In the genomic region with DNA sequence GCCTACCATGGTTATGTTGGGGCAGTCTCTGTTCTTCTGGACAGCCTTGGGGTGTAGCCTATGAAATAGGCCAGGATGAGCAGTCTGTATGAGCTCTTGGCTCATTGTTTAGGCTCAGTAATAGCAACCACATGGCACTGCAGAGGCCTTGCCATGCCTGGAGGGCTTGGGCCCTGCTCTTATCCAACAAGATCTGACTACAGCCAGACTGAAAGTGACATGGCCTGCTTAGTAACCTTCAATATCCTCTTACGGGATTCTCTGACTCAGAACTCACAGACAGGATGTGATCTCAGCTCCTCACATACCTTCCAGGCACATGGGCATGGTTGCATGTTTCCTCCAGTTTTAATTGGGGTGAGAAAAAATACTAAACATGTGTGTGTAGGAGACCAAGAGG, we compare ENCODE assay signal across 8 cellular contexts.
DNase-seq lines count a peak whose midpoint lies in the region; ATAC-seq and TF ChIP-seq lines count a peak whose summit lies in the region.

No MANE protein-coding gene starts in this region.

- ATAC-seq in heart left ventricle (peak; percentile 44 to 94 (median 78)), HG03135 (IDR thresholded peaks at IDR 0.05; ENCODE audit: unreplicated experiment) (peak; percentile 73)

- H3K4me1 Mint-ChIP-seq in activated CD4-positive, alpha-beta T cell treated with anti-CD3 and anti-CD28 coated beads, Interleukin-2, amount 10 ng/mL, durations not matched to agents 24 days and 14 days, result peaks cover 20% of the 10 kb centered on the region
- H3K4me1 Mint-ChIP-seq in neural progenitor cell, result peaks cover 4% of the 10 kb centered on the region

- no peaks in the 10 kb centered on the region for H3K79me2 ChIP-seq in neural progenitor cell (ENCODE audit: low read depth)

- H3K9ac ChIP-seq in neural progenitor cell, result no peak overlapping the region

- peak overlapping the region; percentile 91 for H3K27ac Mint-ChIP-seq in activated CD4-positive, alpha-beta T cell treated with anti-CD3 and anti-CD28 coated beads, Interleukin-2, amount 10 ng/mL, durations not matched to agents 24 days and 14 days
- no peak overlapping the region for H3K27ac Mint-ChIP-seq in neural progenitor cell

- H3K9me3 Mint-ChIP-seq in activated CD4-positive, alpha-beta T cell treated with anti-CD3 and anti-CD28 coated beads, Interleukin-2, amount 10 ng/mL, durations not matched to agents 24 days and 14 days, result peaks cover 31% of the 10 kb centered on the region
- no peaks in the 10 kb centered on the region for H3K9me3 Mint-ChIP-seq in neural progenitor cell

- DNase-seq in heart left ventricle, result peak in 1 of 5 donors; percentile 29
- no peak for DNase-seq in cardiac septum (ENCODE audit: low spot score)
- DNase-seq in activated CD4-positive, alpha-beta T cell treated with anti-CD3 and anti-CD28 coated beads, Interleukin-2, amount 10 ng/mL, durations not matched to agents 24 days and 14 days, result peak; percentile 83
- DNase-seq in fibroblast of mammary gland (ENCODE audit: low read depth), result peak; percentile 99
- peak; percentile 42 to 54 for DNase-seq in stimulated activated CD8-positive, alpha-beta memory T cell treated with anti-CD3 and anti-CD28 coated beads, Interleukin-15, amount 100 ng/mL, for 48 hours (ENCODE audit: low read depth in 2 of 2)
- DNase-seq in neural progenitor cell (ENCODE audit: low spot score), result no peak
- no peak for DNase-seq in WERI-Rb-1

- H3K4me2 ChIP-seq in neural progenitor cell, result no peak overlapping the region

- H3K27ac ChIP-seq in heart left ventricle (peak overlapping the region in 3 of 12 donors; percentile 13 to 66 (median 55)), neural progenitor cell (no peak overlapping the region), WERI-Rb-1 (no peak overlapping the region)

- no peaks in the 10 kb centered on the region for H3K27me3 ChIP-seq in heart left ventricle
- H3K27me3 ChIP-seq in neural progenitor cell, result no peaks in the 10 kb centered on the region
- H3K27me3 ChIP-seq in WERI-Rb-1 (ENCODE audit: insufficient read depth, low read depth, severe bottlenecking), result no peaks in the 10 kb centered on the region

- H3K4me3 Mint-ChIP-seq in activated CD4-positive, alpha-beta T cell treated with anti-CD3 and anti-CD28 coated beads, Interleukin-2, amount 10 ng/mL, durations not matched to agents 24 days and 14 days, result peak overlapping the region; percentile 57
- no peak overlapping the region for H3K4me3 Mint-ChIP-seq in neural progenitor cell

- intact Hi-C loops in heart left ventricle (cut with DNase I), result loop anchor here in 3 of 10 donors (5.0 to 10.0 kb wide), 3 partner anchors 62 to 90 kb away; no protein-coding TSS in a partner anchor
- intact Hi-C loops in cardiac septum (cut with DNase I), result loop anchor here (10.0 kb wide), 1 partner anchor 92 kb away; no protein-coding TSS in a partner anchor
- intact Hi-C loops in activated CD4-positive, alpha-beta T cell treated with anti-CD3 and anti-CD28 coated beads, Interleukin-2, amount 10 ng/mL, durations not matched to agents 24 days and 14 days (cut with micrococcal nuclease), result loop anchor here (1.0 to 5.0 kb wide), 5 partner anchors 14 to 119 kb away; no protein-coding TSS in a partner anchor

- H3K4me1 ChIP-seq in heart left ventricle (peaks cover 0 to 22% (median 1%) of the 10 kb centered on the region in 12 donors), neural progenitor cell (no peaks in the 10 kb centered on the region)

- H3K4me3 ChIP-seq in heart left ventricle (no peak overlapping the region), fibroblast of mammary gland (ENCODE audit: control insufficient read depth, low read depth, low read length) (no peak overlapping the region), neural progenitor cell (no peak overlapping the region), WERI-Rb-1 (ENCODE audit: low read depth, low read length) (no peak overlapping the region)

- H2AFZ ChIP-seq in neural progenitor cell (replicated peaks), result no peak overlapping the region

- H3K36me3 ChIP-seq in heart left ventricle, result no peaks in the 10 kb centered on the region
- H3K36me3 ChIP-seq in neural progenitor cell, result no peaks in the 10 kb centered on the region
- no peaks in the 10 kb centered on the region for H3K36me3 ChIP-seq in WERI-Rb-1

- WGBS in heart left ventricle, 4 donors, result 44 to 60% (median 58%) methylated on average over 1 of the region's 1 CpG; no CpG with 5 or more reads in 1 of the 4 donors

- no peaks in the 10 kb centered on the region for H3F3A ChIP-seq in neural progenitor cell (ENCODE audit: low read depth)

- H3K36me3 Mint-ChIP-seq in activated CD4-positive, alpha-beta T cell treated with anti-CD3 and anti-CD28 coated beads, Interleukin-2, amount 10 ng/mL, durations not matched to agents 24 days and 14 days (ENCODE audit: low read depth), result peaks cover 19% of the 10 kb centered on the region
- no peaks in the 10 kb centered on the region for H3K36me3 Mint-ChIP-seq in neural progenitor cell

- H3K9me3 ChIP-seq in heart left ventricle, result no peaks in the 10 kb centered on the region
- H3K9me3 ChIP-seq in neural progenitor cell (ENCODE audit: low read depth), result no peaks in the 10 kb centered on the region
- no peaks in the 10 kb centered on the region for H3K9me3 ChIP-seq in WERI-Rb-1 (ENCODE audit: severe bottlenecking)

- TF ChIP-seq POLR2A in heart left ventricle (IDR thresholded peaks at IDR 0.05), result no peak

- H3K27me3 Mint-ChIP-seq in activated CD4-positive, alpha-beta T cell treated with anti-CD3 and anti-CD28 coated beads, Interleukin-2, amount 10 ng/mL, durations not matched to agents 24 days and 14 days, result no peaks in the 10 kb centered on the region
- H3K27me3 Mint-ChIP-seq in neural progenitor cell (ENCODE audit: insufficient read depth, low read depth), result peaks cover 2% of the 10 kb centered on the region

- H4K20me1 ChIP-seq in neural progenitor cell (ENCODE audit: low read depth), result no peaks in the 10 kb centered on the region

- no peak for TF ChIP-seq CTCF in heart left ventricle (IDR thresholded peaks at IDR 0.05)
- no peak for TF ChIP-seq CTCF in fibroblast of mammary gland (conservative IDR thresholded peaks at IDR 0.05; ENCODE audit: control insufficient read depth, insufficient read depth, low read depth, low read length)
- TF ChIP-seq CTCF in neural progenitor cell (IDR thresholded peaks at IDR 0.05), result no peak
- no peak for TF ChIP-seq CTCF in WERI-Rb-1 (IDR thresholded peaks at IDR 0.05; ENCODE audit: low read depth, low read length)

Comparison
In these comparisons a context has a peak if more than half of its experiments do, and no peak if none do; other contexts are left out.
1. DNase-seq: peak in activated CD4-positive, alpha-beta T cell treated with anti-CD3 and anti-CD28 coated beads, Interleukin-2, amount 10 ng/mL, durations not matched to agents 24 days and 14 days (single experiment), fibroblast of mammary gland (single experiment) and stimulated activated CD8-positive, alpha-beta memory T cell treated with anti-CD3 and anti-CD28 coated beads, Interleukin-15, amount 100 ng/mL, for 48 hours (2 of 2); none in cardiac septum (single experiment), neural progenitor cell (single experiment) and WERI-Rb-1 (single experiment).